In genomic region chr14:51653096-51653814, GRCh38 we compare ENCODE assay signal across 8 cellular contexts. TPM values are rescaled to one million over a fixed set of nuclear protein-coding genes. Genes with fewer than 3 reads are reported as not detected.
DNase-seq lines count a peak whose midpoint lies in the region; ATAC-seq, FAIRE-seq and TF ChIP-seq lines count a peak whose summit lies in the region.

No MANE protein-coding gene starts in this region.

- peak overlapping the region; percentile 98 for H3K4me3 Mint-ChIP-seq in neural progenitor cell

- no peaks in the 10 kb centered on the region for H3K27me3 ChIP-seq in AG04450 (ENCODE audit: control insufficient read depth, insufficient read depth, low read length)
- no peaks in the 10 kb centered on the region for H3K27me3 ChIP-seq in neural progenitor cell

- H3K36me3 Mint-ChIP-seq in neural progenitor cell = peaks cover 5% of the 10 kb centered on the region

- peaks cover 28% of the 10 kb centered on the region for H3K4me1 Mint-ChIP-seq in neural progenitor cell

- POLR2A ChIA-PET in AG04450 (lab: Yijun Ruan, JAX) = interaction anchor here (1.0 to 2.8 kb wide), 11 partner anchors 15 to 370 kb away, joined by 3 to 13 read pairs (median 4); no protein-coding TSS in a partner anchor

- H3K9me3 Mint-ChIP-seq in neural progenitor cell = no peaks in the 10 kb centered on the region

- peak; percentile 23 for FAIRE-seq in H54 (lab: Jason Lieb, UNC)

- peaks cover 59% of the 10 kb centered on the region for H3K79me2 ChIP-seq in neural progenitor cell (ENCODE audit: low read depth)

- peak overlapping the region; percentile 88 for H3K4me2 ChIP-seq in neural progenitor cell

- H3K27ac Mint-ChIP-seq in neural progenitor cell = peak overlapping the region; percentile 85

- H3F3A ChIP-seq in neural progenitor cell (ENCODE audit: low read depth) = peaks cover 34% of the 10 kb centered on the region

- H3K36me3 ChIP-seq in neural progenitor cell = no peaks in the 10 kb centered on the region

- peak; percentile 46 for TF ChIP-seq CTCF in AG04450 (IDR thresholded peaks at IDR 0.05; ENCODE audit: low read depth, low read length)
- peak; percentile 22 for TF ChIP-seq CTCF in neural progenitor cell (IDR thresholded peaks at IDR 0.05)

- H2AFZ ChIP-seq in neural progenitor cell (replicated peaks) = peak overlapping the region; percentile 64

- H4K20me1 ChIP-seq in neural progenitor cell (ENCODE audit: low read depth) = no peaks in the 10 kb centered on the region

- H3K9me3 ChIP-seq in AG04450 (ENCODE audit: control insufficient read depth, insufficient read depth, low read length) (peaks cover 5% of the 10 kb centered on the region; the same call in 1 of the 2 replicates), neural progenitor cell (ENCODE audit: low read depth) (no peaks in the 10 kb centered on the region)

- ATAC-seq in SK-N-SH treated with all-trans-retinoic acid at 6 μM for 48 hours (peak; percentile 9; the same call in 2 of the 3 replicates), HG03469 (IDR thresholded peaks at IDR 0.05; ENCODE audit: unreplicated experiment) (no peak), GM18861 (IDR thresholded peaks at IDR 0.05; ENCODE audit: unreplicated experiment) (no peak)

- H3K27me3 Mint-ChIP-seq in neural progenitor cell (ENCODE audit: insufficient read depth, low read depth) = peaks cover 2% of the 10 kb centered on the region

- no peak for TF ChIP-seq POLR2A in H54 (IDR thresholded peaks at IDR 0.05; ENCODE audit: low read depth, low read length)

- DNase-seq in AG04450 (ENCODE audit: low read depth, low spot score) (no peak), H54 (ENCODE audit: insufficient read length, low spot score) (no peak), epithelial cell of prostate (ENCODE audit: low read depth, low spot score) (no peak), neural progenitor cell (ENCODE audit: low spot score) (peak; percentile 53), D341Med (ENCODE audit: low spot score) (no peak)

- CTCF ChIA-PET in AG04450 (lab: Charles Lee) = interaction anchor here (0.6 to 3.6 kb wide), 21 partner anchors 9 to 376 kb away, joined by 3 to 47 read pairs (median 4); no protein-coding TSS in a partner anchor

- peak overlapping the region; percentile 87 for H3K27ac ChIP-seq in AG04450 (ENCODE audit: low read depth, low read length)
- H3K27ac ChIP-seq in epithelial cell of prostate = peak overlapping the region; percentile 83
- no peak overlapping the region for H3K27ac ChIP-seq in neural progenitor cell

- peak overlapping the region; percentile 47 for H3K9ac ChIP-seq in neural progenitor cell

- H3K4me3 ChIP-seq in AG04450 (ENCODE audit: low read depth, low read length) (peak overlapping the region; percentile 96), neural progenitor cell (peak overlapping the region; percentile 80)

- peaks cover 23% of the 10 kb centered on the region for H3K4me1 ChIP-seq in neural progenitor cell

TF ChIP-seq in SK-N-SH treated with all-trans-retinoic acid at 6 μM for 48 hours, 23 proteins besides CTCF, POLR2A, EP300 and RAD21:
- TF ChIP-seq GLIS3 (CRISPR knock-in tag; IDR thresholded peaks at IDR 0.05) (no peak), POU6F1 (CRISPR knock-in tag; IDR thresholded peaks at IDR 0.05; ENCODE audit: borderline replicate concordance, low read depth) (no peak), TOX (CRISPR knock-in tag; IDR thresholded peaks at IDR 0.05; ENCODE audit: borderline replicate concordance) (no peak), CSRNP3 (CRISPR knock-in tag; IDR thresholded peaks at IDR 0.05) (no peak)

RNA-seq across cellular contexts. Expression of gene FRMD6, which starts 1.5 kb away (rescaled TPM):
- polyA plus RNA-seq in AG04450 (2011; rRNA removed) = 183 and 221 TPM in 2 replicates
- 280 and 314 TPM in 2 replicates for polyA minus RNA-seq in AG04450 (2011; rRNA and poly(A)+ RNA removed)
- total RNA-seq in neural progenitor cell (ENCODE audit: low replicate concordance) = 20.6 and 24.4 TPM in 2 replicates
